8 cellular contexts compared by ENCODE assay signal in genomic region chr9:38066167-38066906, GRCh38. TPM values are rescaled to one million over a fixed set of nuclear protein-coding genes. Genes with fewer than 3 reads are reported as not detected.
A peak's percentile ranks its signal among the peaks of the same experiment; 100 is the strongest.
DNase-seq lines count a peak whose midpoint lies in the region; TF ChIP-seq lines count a peak whose summit lies in the region.

No MANE protein-coding gene starts in this region.

- H2AK5ac ChIP-seq in mesenchymal stem cell (ENCODE audit: low read length, severe bottlenecking) = peak overlapping the region; percentile 19

- DNase-seq in A673 (ENCODE audit: low spot score) (no peak), mesenchymal stem cell (no peak), germinal center (ENCODE audit: low spot score) (no peak), activated gamma-delta T cell (lab: John Stamatoyannopoulos, UW) (no peak), foreskin melanocyte (no peak)
- DNase-seq in effector memory CD4-positive, alpha-beta T cell = no peak

- intact Hi-C loops in A673 (cut with micrococcal nuclease; ENCODE audit: unreplicated experiment) = loop anchor here (5.0 to 10.0 kb wide), 2 partner anchors 39 to 102 kb away; no protein-coding TSS in a partner anchor

- H3K27ac ChIP-seq in A673 (ENCODE audit: low read depth, low read length, poor library complexity, severe bottlenecking) (peak overlapping the region; percentile 91), HEK293 (ENCODE audit: extremely low read depth, low read depth, low read length) (no peak overlapping the region), mesenchymal stem cell (ENCODE audit: low read length, poor library complexity, severe bottlenecking) (peak overlapping the region; percentile 49)
- H3K27ac ChIP-seq in effector memory CD4-positive, alpha-beta T cell (ENCODE audit: insufficient read depth, low read length, poor library complexity, severe bottlenecking) = no peak overlapping the region

- peaks cover 40% of the 10 kb centered on the region for H3K4me1 ChIP-seq in A673 (ENCODE audit: insufficient read depth, low read length, poor library complexity, severe bottlenecking)
- H3K4me1 ChIP-seq in HEK293 (ENCODE audit: control insufficient read depth, insufficient read depth, low read length) = peaks cover 5% of the 10 kb centered on the region; the same call in 1 of the 2 replicates
- peaks cover 29% of the 10 kb centered on the region for H3K4me1 ChIP-seq in mesenchymal stem cell (ENCODE audit: control insufficient read depth, insufficient read depth, low read depth, low read length)
- H3K4me1 ChIP-seq in effector memory CD4-positive, alpha-beta T cell (ENCODE audit: control insufficient read depth, insufficient read depth, low read length, poor library complexity, severe bottlenecking) = peaks cover 21% of the 10 kb centered on the region

- no peaks in the 10 kb centered on the region for H3K79me1 ChIP-seq in mesenchymal stem cell (replicated peaks; ENCODE audit: low read length, poor library complexity, severe bottlenecking)

- peak overlapping the region; percentile 30 to 99 (median 92) for H3K27ac Mint-ChIP-seq in brain

- no peak overlapping the region for H4K91ac ChIP-seq in mesenchymal stem cell (ENCODE audit: low read length)

- peak overlapping the region in 1 of 2 experiments; percentile 34 for H3K18ac ChIP-seq in mesenchymal stem cell (ENCODE audit: low read depth in 1 of 2, low read length in 2 of 2)

- H2AFZ ChIP-seq in mesenchymal stem cell (ENCODE audit: low read depth, low read length) = no peak overlapping the region

- no peaks in the 10 kb centered on the region for H3K9me3 Mint-ChIP-seq in brain

- no peaks in the 10 kb centered on the region for H3K36me3 Mint-ChIP-seq in brain

- no peak overlapping the region for H2BK15ac ChIP-seq in mesenchymal stem cell (ENCODE audit: low read depth, poor library complexity, severe bottlenecking)

- H3K9me3 ChIP-seq in A673 (ENCODE audit: low read depth, low read length, poor library complexity, severe bottlenecking) (no peaks in the 10 kb centered on the region), HEK293 (ENCODE audit: control insufficient read depth, insufficient read depth, low read depth, low read length) (no peaks in the 10 kb centered on the region), mesenchymal stem cell (ENCODE audit: control insufficient read depth, low read length) (no peaks in the 10 kb centered on the region)
- no peaks in the 10 kb centered on the region for H3K9me3 ChIP-seq in effector memory CD4-positive, alpha-beta T cell (ENCODE audit: control insufficient read depth, low read length)

- H3K4me1 Mint-ChIP-seq in brain = peaks cover 63% of the 10 kb centered on the region

- H3K14ac ChIP-seq in mesenchymal stem cell (ENCODE audit: low read length in 2 of 2) = peak overlapping the region in 1 of 2 experiments; percentile 11

- H3K9ac ChIP-seq in mesenchymal stem cell (ENCODE audit: low read length) = peak overlapping the region; percentile 89

- no peak for TF ChIP-seq CTCF in A673 (conservative IDR thresholded peaks at IDR 0.05; ENCODE audit: low read depth, low read length)
- TF ChIP-seq CTCF in HEK293 (tag by site-specific recombination; IDR thresholded peaks at IDR 0.05) = no peak
- TF ChIP-seq CTCF in brain (conservative IDR thresholded peaks at IDR 0.05) = peak; percentile 27 to 37

- H3K36me3 ChIP-seq in A673 (ENCODE audit: insufficient read depth, low read length, poor library complexity, severe bottlenecking) (no peaks in the 10 kb centered on the region), HEK293 (ENCODE audit: control insufficient read depth in 2 of 2, insufficient read depth in 1 of 2, low read length in 2 of 2) (peaks cover 0 to 36% of the 10 kb centered on the region in 2 experiments; a peak in 1 of 3 replicates), mesenchymal stem cell (ENCODE audit: control insufficient read depth in 1 of 2, insufficient read depth in 2 of 2, low read depth in 1 of 2, low read length in 2 of 2) (peaks cover 0 to 40% of the 10 kb centered on the region in 2 experiments)
- no peaks in the 10 kb centered on the region for H3K36me3 ChIP-seq in effector memory CD4-positive, alpha-beta T cell (ENCODE audit: control insufficient read depth, insufficient read depth, low read length)

- CTCF ChIA-PET in A673 (lab: Charles Lee) = no interaction called here
- CTCF ChIA-PET in HEK293 (lab: Yijun Ruan, JAX) = interaction anchor here (0.5 to 2.2 kb wide), 15 partner anchors 9 to 335 kb away, joined by 3 to 11 read pairs (median 3); no protein-coding TSS in a partner anchor

- H3K23ac ChIP-seq in mesenchymal stem cell (ENCODE audit: low read length in 2 of 2) = peak overlapping the region in 1 of 2 experiments; percentile 81

- peak overlapping the region in 1 of 2 experiments; percentile 76 for H3K4ac ChIP-seq in mesenchymal stem cell (ENCODE audit: low read depth in 1 of 2, low read length in 2 of 2)

- no peak overlapping the region for H2BK12ac ChIP-seq in mesenchymal stem cell (ENCODE audit: low read length in 2 of 2)

- H3K4me3 ChIP-seq in A673 (ENCODE audit: low read depth, low read length, poor library complexity, severe bottlenecking) = peak overlapping the region; percentile 89
- H3K4me3 ChIP-seq in HEK293 (ENCODE audit: low read depth, low read length) = peak overlapping the region; percentile 72
- H3K4me3 ChIP-seq in mesenchymal stem cell (ENCODE audit: insufficient read depth in 1 of 2, low read depth in 1 of 2, low read length in 2 of 2) = peak overlapping the region; percentile 97 to 98
- H3K4me3 ChIP-seq in effector memory CD4-positive, alpha-beta T cell (ENCODE audit: insufficient read depth, low read depth, low read length, poor library complexity, severe bottlenecking) = no peak overlapping the region

- peak overlapping the region; percentile 95 for H3K4me2 ChIP-seq in mesenchymal stem cell (ENCODE audit: low read length, poor library complexity, severe bottlenecking)

- H2BK120ac ChIP-seq in mesenchymal stem cell (ENCODE audit: low read depth, low read length) = no peak overlapping the region

- peak overlapping the region; percentile 68 for H2BK5ac ChIP-seq in mesenchymal stem cell (ENCODE audit: low read depth, low read length, poor library complexity, severe bottlenecking)

- H3K27me3 ChIP-seq in A673 (replicated peaks; ENCODE audit: insufficient read depth, low read depth, low read length, poor library complexity) (no peaks in the 10 kb centered on the region), mesenchymal stem cell (ENCODE audit: control insufficient read depth in 1 of 2, insufficient read depth in 1 of 2, low read length in 2 of 2) (no peaks in the 10 kb centered on the region)
- no peaks in the 10 kb centered on the region for H3K27me3 ChIP-seq in effector memory CD4-positive, alpha-beta T cell (replicated peaks; ENCODE audit: control insufficient read depth, insufficient read depth, low read length, poor library complexity, severe bottlenecking)

- WGBS in mesenchymal stem cell = 40% methylated on average over 4 of the region's 7 CpGs

- no peak overlapping the region for H4K8ac ChIP-seq in mesenchymal stem cell (ENCODE audit: low read length)

- POLR2A ChIA-PET in A673 (lab: Charles Lee; ENCODE audit: low non-redundant PET) = no interaction called here
- POLR2A ChIA-PET in HEK293 (lab: Yijun Ruan, JAX) = interaction anchor here (0.7 to 2.0 kb wide), 5 partner anchors 13 to 76 kb away, joined by 3 to 6 read pairs (median 4); no protein-coding TSS in a partner anchor

- BruUV-seq in A673 (replicated peaks; lab: Mats Ljungman, UMichigan) = TSS peak; percentile 26

- peaks cover 20% of the 10 kb centered on the region for H3K27me3 Mint-ChIP-seq in brain

- peak overlapping the region; percentile 93 to 98 (median 97) for H3K4me3 Mint-ChIP-seq in brain

TF ChIP-seq in HEK293, 187 proteins besides CTCF, POLR2A, EP300 and RAD21 (continues in another document):
- TF ChIP-seq ZNF677 (tag by site-specific recombination; IDR thresholded peaks at IDR 0.05) (no peak), ZEB2 (tag by site-specific recombination; IDR thresholded peaks at IDR 0.05) (no peak), ZNF223 (tag by site-specific recombination; IDR thresholded peaks at IDR 0.05) (no peak), OVOL3 (tag by site-specific recombination; IDR thresholded peaks at IDR 0.05) (no peak), PRDM1 (tag by site-specific recombination; IDR thresholded peaks at IDR 0.05) (no peak), ZNF341 (tag by site-specific recombination; IDR thresholded peaks at IDR 0.05; ENCODE audit: low read depth) (no peak), ZNF701 (tag by site-specific recombination; IDR thresholded peaks at IDR 0.05) (no peak), ZNF155 (tag by site-specific recombination; IDR thresholded peaks at IDR 0.05) (no peak), ZNF830 (tag by site-specific recombination; IDR thresholded peaks at IDR 0.05; ENCODE audit: low read depth) (no peak), GLI4 (tag by site-specific recombination; IDR thresholded peaks at IDR 0.05) (no peak), ZNF292 (tag by site-specific recombination; IDR thresholded peaks at IDR 0.05; ENCODE audit: borderline replicate concordance, low read depth) (no peak), ZNF768 (tag by site-specific recombination; IDR thresholded peaks at IDR 0.05) (no peak), ZNF132 (tag by site-specific recombination; IDR thresholded peaks at IDR 0.05; ENCODE audit: borderline replicate concordance) (no peak), ZNF302 (tag by site-specific recombination; IDR thresholded peaks at IDR 0.05; ENCODE audit: low read depth) (no peak), HOXD13 (CRISPR knock-in tag; IDR thresholded peaks at IDR 0.05; ENCODE audit: borderline replicate concordance) (no peak), ZNF561 (tag by site-specific recombination; IDR thresholded peaks at IDR 0.05; ENCODE audit: borderline replicate concordance) (no peak), KLF16 (tag by site-specific recombination; IDR thresholded peaks at IDR 0.05) (no peak), ZNF501 (tag by site-specific recombination; IDR thresholded peaks at IDR 0.05) (no peak), FEZF1 (tag by site-specific recombination; IDR thresholded peaks at IDR 0.05) (no peak)

RNA-seq across cellular contexts. Expression of gene SHB, which starts 2.7 kb away (rescaled TPM):
- 14.7 and 20.7 TPM in 2 replicates for total RNA-seq in A673 (2021)
- 37.4 TPM for polyA plus RNA-seq in brain (ENCODE audit: insufficient read depth, low read depth, low replicate concordance)
- polyA plus RNA-seq in mesenchymal stem cell (2013, experiment 1 of 2) = 18.4 TPM
- 17.9 TPM for polyA plus RNA-seq in mesenchymal stem cell (2013, experiment 2 of 2)

Comparison
In these comparisons a context has a peak if more than half of its experiments do, and no peak if none do; other contexts are left out.
1. H3K27ac ChIP-seq: peak in A673 (single experiment) and mesenchymal stem cell (single experiment); none in HEK293 (single experiment) and effector memory CD4-positive, alpha-beta T cell (single experiment).
2. CTCF ChIP-seq: peak in brain (2 of 2); none in A673 (single experiment) and HEK293 (single experiment).